In genomic region chr1:7535934-7536878, GRCh38 we compare ENCODE assay signal across 25 cellular contexts.
DNase-seq lines count a peak whose midpoint lies in the region; ATAC-seq and TF ChIP-seq lines count a peak whose summit lies in the region.
"Had no signal": no experiment of that assay in that cellular context is flagged by ENCODE, and none has a peak within 500 bp of the region (broad histone marks: within the 10 kb centered on the region; RNA-seq: fewer than 3 reads in every experiment).

No MANE protein-coding gene starts in this region.

- H3K18ac ChIP-seq in neuronal stem cell (ENCODE audit: low read length), result peak overlapping the region; percentile 64

- no peaks in the 10 kb centered on the region for H3K4me1 ChIP-seq in DND-41 (ENCODE audit: insufficient read depth, low read length)
- peaks cover 20% of the 10 kb centered on the region for H3K4me1 ChIP-seq in NT2/D1 (ENCODE audit: insufficient read depth, insufficient read length)
- peaks cover 0 to 17% of the 10 kb centered on the region in 2 donors for H3K4me1 ChIP-seq in neuronal stem cell (ENCODE audit: control insufficient read depth in 2 of 2, insufficient read depth in 1 of 2, low read depth in 1 of 2, low read length in 2 of 2)
- H3K4me1 ChIP-seq in adrenal gland (replicated peaks in 1 of 2), result peaks cover 0 to 6% of the 10 kb centered on the region in 2 donors
- H3K4me1 ChIP-seq: Caco-2, psoas muscle had no signal

- no peak overlapping the region for H3K14ac ChIP-seq in neuronal stem cell (ENCODE audit: low read length)

- H2BK5ac ChIP-seq in neuronal stem cell (ENCODE audit: low read length), result peak overlapping the region; percentile 16

- ATAC-seq in DND-41 (ENCODE audit: insufficient read depth, low read depth), result peak; percentile 45; the same call in 2 of the 3 replicates
- ATAC-seq in GM21390 (IDR thresholded peaks at IDR 0.05; ENCODE audit: unreplicated experiment), result no peak
- ATAC-seq in GM21717 (IDR thresholded peaks at IDR 0.05; ENCODE audit: unreplicated experiment), result no peak
- ATAC-seq: activated CD8-positive, alpha-beta T cell treated with anti-CD3 and anti-CD28 coated beads for 36 hours; psoas muscle had no signal

- no peak overlapping the region for H3K4me3 ChIP-seq in DND-41 (ENCODE audit: low read depth in 1 of 2, low read length in 2 of 2)
- no peak overlapping the region for H3K4me3 ChIP-seq in NT2/D1 (ENCODE audit: insufficient read length, low read depth)
- H3K4me3 ChIP-seq in neuronal stem cell (ENCODE audit: low read length in 2 of 2), result no peak overlapping the region
- H3K4me3 ChIP-seq in adrenal gland, result no peak overlapping the region
- H3K4me3 ChIP-seq: esophagus muscularis mucosa, MG63, psoas muscle had no signal

- no peak overlapping the region for H3K27ac ChIP-seq in DND-41 (ENCODE audit: low read length)
- no peak overlapping the region for H3K27ac ChIP-seq in neuronal stem cell (replicated peaks; ENCODE audit: low read length)
- H3K27ac ChIP-seq in adrenal gland, result no peak overlapping the region
- H3K27ac ChIP-seq: esophagus muscularis mucosa, psoas muscle had no signal

- DNase-seq in DND-41 (peak; percentile 26), NT2/D1 (ENCODE audit: low read depth, low spot score) (peak; percentile 40), iPS-NIHi7 (ENCODE audit: extremely low spot score) (peak; percentile 60), neuronal stem cell (ENCODE audit: low spot score) (no peak), adrenal gland (no peak), DMS79 (lab: John Stamatoyannopoulos, UW) (no peak)
- DNase-seq: activated CD4-positive, CD25-positive, alpha-beta regulatory T cell; activated CD8-positive, alpha-beta T cell treated with anti-CD3 and anti-CD28 coated beads for 36 hours; activated naive CD4-positive, alpha-beta T cell treated with anti-CD3 and anti-CD28 coated beads, Interleukin-2, amount 50 U/mL, for 16 hours; activated T-cell treated with anti-CD3 and anti-CD28 coated beads, Interleukin-2, amount 50 U/mL, for 1 hour; Caco-2; cerebellar nuclear complex; effector CD4-positive, alpha-beta T cell; EL; HCEC 1CT; immature natural killer cell; MG63; natural killer cell; NCI-H2227 treated with DMSO at 0.1 percent for 48 hours; stimulated activated CD8-positive, alpha-beta memory T cell treated with anti-CD3 and anti-CD28 coated beads, Interleukin-4, amount 100 ng/mL, for 48 hours; T-helper 9 cell had no signal

- H3K36me3 ChIP-seq in DND-41 (ENCODE audit: insufficient read depth, low read length) (no peaks in the 10 kb centered on the region), NT2/D1 (ENCODE audit: insufficient read depth, insufficient read length, low read length) (no peaks in the 10 kb centered on the region), neuronal stem cell (replicated peaks in 1 of 2; ENCODE audit: control insufficient read depth in 2 of 2, insufficient read depth in 2 of 2, low read length in 2 of 2) (no peaks in the 10 kb centered on the region), adrenal gland (replicated peaks in 1 of 2) (no peaks in the 10 kb centered on the region)
- H3K36me3 ChIP-seq: esophagus muscularis mucosa, MG63 had no signal

- no peak for TF ChIP-seq CTCF in DND-41 (IDR thresholded peaks at IDR 0.05; ENCODE audit: borderline replicate concordance, extremely low read depth, low read length, poor library complexity, severe bottlenecking)
- no peak for TF ChIP-seq CTCF in adrenal gland (IDR thresholded peaks at IDR 0.05)

- H3K4ac ChIP-seq in neuronal stem cell (ENCODE audit: low read length), result no peak overlapping the region

- H4K20me1 ChIP-seq in DND-41 (ENCODE audit: insufficient read depth, low read length), result peaks cover 8% of the 10 kb centered on the region; the same call in 1 of the 2 replicates

- peak overlapping the region; percentile 2 for H2BK15ac ChIP-seq in neuronal stem cell (ENCODE audit: low read length)

- H4K91ac ChIP-seq in neuronal stem cell (ENCODE audit: low read depth, low read length, poor library complexity), result no peak overlapping the region

- no peak overlapping the region for H2BK120ac ChIP-seq in neuronal stem cell (ENCODE audit: low read depth, low read length)

- no peak overlapping the region for H3K4me2 ChIP-seq in DND-41 (ENCODE audit: insufficient read depth, low read length)
- no peak overlapping the region for H3K4me2 ChIP-seq in neuronal stem cell (ENCODE audit: insufficient read depth, low read length, poor library complexity, severe bottlenecking)

- H3K23ac ChIP-seq in neuronal stem cell (ENCODE audit: low read depth, low read length, poor library complexity), result no peak overlapping the region

- no peaks in the 10 kb centered on the region for H3K79me1 ChIP-seq in neuronal stem cell (ENCODE audit: low read depth, low read length)

- H3K79me2 ChIP-seq in DND-41 (ENCODE audit: insufficient read depth, low read length), result no peaks in the 10 kb centered on the region

- intact Hi-C loops in adrenal gland (cut with DNase I), result no loop called here

- H3K27me3 ChIP-seq in DND-41 (ENCODE audit: insufficient read depth, low read length, poor library complexity) (peaks cover 7% of the 10 kb centered on the region), NT2/D1 (ENCODE audit: insufficient read depth, insufficient read length) (peaks cover 3% of the 10 kb centered on the region), neuronal stem cell (ENCODE audit: control insufficient read depth in 3 of 3, insufficient read depth in 3 of 3, low read depth in 1 of 3, low read length in 3 of 3) (peaks cover 0 to 50% (median 0%) of the 10 kb centered on the region in 3 experiments), adrenal gland (no peaks in the 10 kb centered on the region)
- H3K27me3 ChIP-seq: MG63 had no signal

- no CpG with 5 or more reads among the region's 23 CpGs for WGBS in neuronal stem cell (ENCODE audit: extremely low coverage in 2 of 2, insufficient read length in 2 of 2, insufficient replicate concordance in 1 of 2), 2 donors
- WGBS in adrenal gland, 4 donors, result 69 to 77% (median 76%) methylated on average over 17 to 23 of the region's 23 CpGs

- H2AK5ac ChIP-seq in neuronal stem cell (ENCODE audit: low read depth, low read length), result peak overlapping the region; percentile 51

- H4K8ac ChIP-seq in neuronal stem cell (ENCODE audit: low read depth, low read length), result no peak overlapping the region

- no peak for TF ChIP-seq POLR2A in adrenal gland (IDR thresholded peaks at IDR 0.05)

- H3K9me3 ChIP-seq in DND-41 (ENCODE audit: insufficient read depth, low read length, severe bottlenecking), result no peaks in the 10 kb centered on the region
- H3K9me3 ChIP-seq in NT2/D1 (ENCODE audit: insufficient read depth, low read length), result no peaks in the 10 kb centered on the region
- H3K9me3 ChIP-seq in neuronal stem cell (replicated peaks in 1 of 2; ENCODE audit: control insufficient read depth in 2 of 2, insufficient read depth in 1 of 2, low read depth in 1 of 2, low read length in 2 of 2), result peaks cover 0 to 2% of the 10 kb centered on the region in 2 donors
- no peaks in the 10 kb centered on the region for H3K9me3 ChIP-seq in adrenal gland (replicated peaks in 1 of 3)
- H3K9me3 ChIP-seq: Caco-2, esophagus muscularis mucosa, MG63, psoas muscle had no signal

- H2BK12ac ChIP-seq in neuronal stem cell (ENCODE audit: low read length), result peak overlapping the region; percentile 66

- H2AFZ ChIP-seq in DND-41 (ENCODE audit: low read depth, low read length) (no peak overlapping the region), neuronal stem cell (ENCODE audit: low read length) (no peak overlapping the region)

- H3K9ac ChIP-seq in DND-41 (ENCODE audit: low read depth, low read length) (no peak overlapping the region), NT2/D1 (ENCODE audit: insufficient read length, low read depth) (peak overlapping the region; percentile 52), neuronal stem cell (ENCODE audit: low read depth, low read length, poor library complexity) (no peak overlapping the region)

Comparison
In these comparisons a context has a peak if more than half of its experiments do, and no peak if none do; other contexts are left out.
1. DNase-seq: peak in DND-41 (single experiment), NT2/D1 (single experiment) and iPS-NIHi7 (single experiment); none in neuronal stem cell (single experiment), adrenal gland (0 of 7) and DMS79 (single experiment).